In genomic region chr11:126433989-126434949, GRCh38 we compare ENCODE assay signal across 1 cellular context.
TF ChIP-seq lines count a peak whose summit lies in the region.

No MANE protein-coding gene starts in this region.

TF ChIP-seq in H1, 55 proteins besides CTCF, POLR2A, EP300 and RAD21 (continued from another document):
- no peak for TF ChIP-seq BACH1 (IDR thresholded peaks at IDR 0.05; ENCODE audit: low read length)
- TF ChIP-seq CHD7 (IDR thresholded peaks at IDR 0.05; ENCODE audit: insufficient replicate concordance, low read length) = no peak
- no peak for TF ChIP-seq GABPA (IDR thresholded peaks at IDR 0.05; ENCODE audit: borderline replicate concordance, insufficient read depth, low read length)
- TF ChIP-seq CHD2 (IDR thresholded peaks at IDR 0.05; ENCODE audit: low read length) = no peak
- TF ChIP-seq KDM5A (IDR thresholded peaks at IDR 0.05; ENCODE audit: low read length) = no peak
- TF ChIP-seq SIRT6 (IDR thresholded peaks at IDR 0.05; ENCODE audit: low read length) = no peak
- TF ChIP-seq MAX (IDR thresholded peaks at IDR 0.05) = no peak
- no peak for TF ChIP-seq TAF1 (IDR thresholded peaks at IDR 0.05; ENCODE audit: low read depth, low read length)
- TF ChIP-seq RFX5 (IDR thresholded peaks at IDR 0.05; ENCODE audit: borderline replicate concordance, low read depth, low read length) = no peak
- TF ChIP-seq SUZ12 (IDR thresholded peaks at IDR 0.05; ENCODE audit: low read length) = no peak
